4 cellular contexts compared by ENCODE assay signal in the genomic region with DNA sequence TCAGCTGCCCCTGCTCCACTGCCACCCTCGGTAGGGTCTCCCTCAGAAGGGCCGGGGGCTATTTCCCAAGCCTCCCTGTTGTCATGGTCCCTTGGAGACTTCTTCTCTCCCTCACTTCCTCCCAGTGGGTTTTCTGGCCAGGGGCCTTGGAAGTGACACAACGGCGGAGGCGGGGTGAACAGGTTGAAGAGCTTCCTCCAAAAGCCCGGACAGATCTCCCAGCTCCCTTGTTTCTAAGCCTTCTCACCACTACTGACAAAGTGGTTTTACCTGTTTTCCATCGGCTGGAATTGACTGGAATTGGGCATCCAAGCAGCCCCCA.
TF ChIP-seq lines count a peak whose summit lies in the region.

No MANE protein-coding gene starts in this region.

TF ChIP-seq in liver, 16 proteins besides CTCF, POLR2A, EP300 and RAD21 (continues in another document):
- TF ChIP-seq, protein P1, sequence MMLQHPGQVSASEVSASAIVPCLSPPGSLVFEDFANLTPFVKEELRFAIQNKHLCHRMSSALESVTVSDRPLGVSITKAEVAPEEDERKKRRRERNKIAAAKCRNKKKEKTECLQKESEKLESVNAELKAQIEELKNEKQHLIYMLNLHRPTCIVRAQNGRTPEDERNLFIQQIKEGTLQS (IDR thresholded peaks at IDR 0.05) = no peak
- TF ChIP-seq, protein P2, sequence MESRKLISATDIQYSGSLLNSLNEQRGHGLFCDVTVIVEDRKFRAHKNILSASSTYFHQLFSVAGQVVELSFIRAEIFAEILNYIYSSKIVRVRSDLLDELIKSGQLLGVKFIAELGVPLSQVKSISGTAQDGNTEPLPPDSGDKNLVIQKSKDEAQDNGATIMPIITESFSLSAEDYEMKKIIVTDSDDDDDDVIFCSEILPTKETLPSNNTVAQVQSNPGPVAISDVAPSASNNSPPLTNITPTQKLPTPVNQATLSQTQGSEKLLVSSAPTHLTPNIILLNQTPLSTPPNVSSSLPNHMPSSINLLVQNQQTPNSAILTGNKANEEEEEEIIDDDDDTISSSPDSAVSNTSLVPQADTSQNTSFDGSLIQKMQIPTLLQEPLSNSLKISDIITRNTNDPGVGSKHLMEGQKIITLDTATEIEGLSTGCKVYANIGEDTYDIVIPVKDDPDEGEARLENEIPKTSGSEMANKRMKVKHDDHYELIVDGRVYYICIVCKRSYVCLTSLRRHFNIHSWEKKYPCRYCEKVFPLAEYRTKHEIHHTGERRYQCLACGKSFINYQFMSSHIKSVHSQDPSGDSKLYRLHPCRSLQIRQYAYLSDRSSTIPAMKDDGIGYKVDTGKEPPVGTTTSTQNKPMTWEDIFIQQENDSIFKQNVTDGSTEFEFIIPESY (IDR thresholded peaks at IDR 0.05) = no peak
- TF ChIP-seq FOXA2 (IDR thresholded peaks at IDR 0.05) (no peak), FOXA1 (IDR thresholded peaks at IDR 0.05) (no peak), NR2F2 (IDR thresholded peaks at IDR 0.05) (no peak), EGR1 (IDR thresholded peaks at IDR 0.05; ENCODE audit: low read depth in 2 of 2) (no peak), SP1 (IDR thresholded peaks at IDR 0.05) (no peak), HNF4G (IDR thresholded peaks at IDR 0.05) (no peak), YY1 (IDR thresholded peaks at IDR 0.05) (no peak)

TF ChIP-seq in HepG2, 621 proteins besides CTCF, POLR2A, EP300 and RAD21:
- TF ChIP-seq ZFP62 (CRISPR knock-in tag; IDR thresholded peaks at IDR 0.05) (no peak), HOXA7 (CRISPR knock-in tag; IDR thresholded peaks at IDR 0.05) (no peak), ZNF501 (CRISPR knock-in tag; IDR thresholded peaks at IDR 0.05) (no peak)

TF ChIP-seq in GM12878, 131 proteins besides CTCF, POLR2A, EP300 and RAD21:
- no peak for TF ChIP-seq CBX3 (IDR thresholded peaks at IDR 0.05; ENCODE audit: borderline replicate concordance, low read depth)
- TF ChIP-seq MTA3 (IDR thresholded peaks at IDR 0.05; ENCODE audit: borderline replicate concordance, low read length) = no peak
- TF ChIP-seq RUNX3 (IDR thresholded peaks at IDR 0.05; ENCODE audit: low read length) = no peak
- no peak for TF ChIP-seq TCF3 (IDR thresholded peaks at IDR 0.05; ENCODE audit: borderline replicate concordance, insufficient read depth, low read depth, low read length)
- TF ChIP-seq RB1 (IDR thresholded peaks at IDR 0.05; ENCODE audit: borderline replicate concordance) = no peak
- no peak for TF ChIP-seq NFXL1 (IDR thresholded peaks at IDR 0.05; ENCODE audit: borderline replicate concordance)
- TF ChIP-seq ETV6 (conservative IDR thresholded peaks at IDR 0.05 in 1 of 2, IDR thresholded peaks at IDR 0.05 in 1 of 2; ENCODE audit: borderline replicate concordance in 1 of 2, low read depth in 1 of 2) = no peak
- TF ChIP-seq CEBPB (IDR thresholded peaks at IDR 0.05; ENCODE audit: borderline replicate concordance in 1 of 2, low read depth in 2 of 2, low read length in 2 of 2) = no peak
- no peak for TF ChIP-seq RAD51 (IDR thresholded peaks at IDR 0.05)
- TF ChIP-seq HCFC1 (IDR thresholded peaks at IDR 0.05; ENCODE audit: low read length) = no peak
- no peak for TF ChIP-seq NBN (IDR thresholded peaks at IDR 0.05)
- no peak for TF ChIP-seq SIN3A (IDR thresholded peaks at IDR 0.05; ENCODE audit: low read depth, low read length)
- TF ChIP-seq, protein P3, sequence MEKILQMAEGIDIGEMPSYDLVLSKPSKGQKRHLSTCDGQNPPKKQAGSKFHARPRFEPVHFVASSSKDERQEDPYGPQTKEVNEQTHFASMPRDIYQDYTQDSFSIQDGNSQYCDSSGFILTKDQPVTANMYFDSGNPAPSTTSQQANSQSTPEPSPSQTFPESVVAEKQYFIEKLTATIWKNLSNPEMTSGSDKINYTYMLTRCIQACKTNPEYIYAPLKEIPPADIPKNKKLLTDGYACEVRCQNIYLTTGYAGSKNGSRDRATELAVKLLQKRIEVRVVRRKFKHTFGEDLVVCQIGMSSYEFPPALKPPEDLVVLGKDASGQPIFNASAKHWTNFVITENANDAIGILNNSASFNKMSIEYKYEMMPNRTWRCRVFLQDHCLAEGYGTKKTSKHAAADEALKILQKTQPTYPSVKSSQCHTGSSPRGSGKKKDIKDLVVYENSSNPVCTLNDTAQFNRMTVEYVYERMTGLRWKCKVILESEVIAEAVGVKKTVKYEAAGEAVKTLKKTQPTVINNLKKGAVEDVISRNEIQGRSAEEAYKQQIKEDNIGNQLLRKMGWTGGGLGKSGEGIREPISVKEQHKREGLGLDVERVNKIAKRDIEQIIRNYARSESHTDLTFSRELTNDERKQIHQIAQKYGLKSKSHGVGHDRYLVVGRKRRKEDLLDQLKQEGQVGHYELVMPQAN (conservative IDR thresholded peaks at IDR 0.05) = no peak

TF ChIP-seq in GM12891, 5 proteins besides CTCF, POLR2A, EP300 and RAD21:
- no peak for TF ChIP-seq PAX5 (IDR thresholded peaks at IDR 0.05; ENCODE audit: insufficient read depth, low read length, severe bottlenecking)
- no peak for TF ChIP-seq POU2F2 (IDR thresholded peaks at IDR 0.05; ENCODE audit: low read depth, low read length)
- TF ChIP-seq TAF1 (IDR thresholded peaks at IDR 0.05; ENCODE audit: low read depth, low read length) = no peak
- TF ChIP-seq POLR2AphosphoS5 (IDR thresholded peaks at IDR 0.05; ENCODE audit: low read depth, low read length) = no peak
